1 cellular context compared by ENCODE assay signal in the genomic region with DNA sequence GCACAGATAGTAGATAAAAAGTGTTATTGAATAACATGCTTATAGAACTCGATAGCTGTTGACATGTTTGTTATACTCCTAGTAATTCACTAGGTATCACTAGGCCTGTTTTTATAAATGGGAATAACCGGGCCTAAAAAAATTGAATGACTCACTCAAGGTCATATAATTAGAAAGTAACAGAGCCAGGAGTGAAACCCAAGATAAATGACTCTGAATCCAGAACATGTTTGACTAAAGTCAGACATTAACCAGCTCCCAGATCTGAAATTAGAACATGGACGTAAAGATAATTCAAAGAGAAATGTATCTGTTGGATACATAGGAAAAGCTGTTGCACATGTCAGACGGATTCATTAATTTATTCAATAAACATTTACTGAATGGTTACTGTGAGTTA.
TF ChIP-seq lines count a peak whose summit lies in the region.

No MANE protein-coding gene starts in this region.

TF ChIP-seq in GM23338, 12 proteins besides CTCF, POLR2A, EP300 and RAD21 (continued from another document):
- TF ChIP-seq ZNF462 (CRISPR knock-in tag; IDR thresholded peaks at IDR 0.05) (no peak), JUNB (IDR thresholded peaks at IDR 0.05; ENCODE audit: unreplicated experiment) (no peak), ZNF331 (CRISPR knock-in tag; IDR thresholded peaks at IDR 0.05; ENCODE audit: low read depth) (no peak), EZH2 (IDR thresholded peaks at IDR 0.05; ENCODE audit: low read depth, unreplicated experiment) (no peak), ZNF114 (CRISPR knock-in tag; IDR thresholded peaks at IDR 0.05) (no peak), CREB1 (CRISPR knock-in tag; IDR thresholded peaks at IDR 0.05; ENCODE audit: low read depth) (no peak), STAT1 (IDR thresholded peaks at IDR 0.05; ENCODE audit: unreplicated experiment) (no peak)
- TF ChIP-seq, protein P1, sequence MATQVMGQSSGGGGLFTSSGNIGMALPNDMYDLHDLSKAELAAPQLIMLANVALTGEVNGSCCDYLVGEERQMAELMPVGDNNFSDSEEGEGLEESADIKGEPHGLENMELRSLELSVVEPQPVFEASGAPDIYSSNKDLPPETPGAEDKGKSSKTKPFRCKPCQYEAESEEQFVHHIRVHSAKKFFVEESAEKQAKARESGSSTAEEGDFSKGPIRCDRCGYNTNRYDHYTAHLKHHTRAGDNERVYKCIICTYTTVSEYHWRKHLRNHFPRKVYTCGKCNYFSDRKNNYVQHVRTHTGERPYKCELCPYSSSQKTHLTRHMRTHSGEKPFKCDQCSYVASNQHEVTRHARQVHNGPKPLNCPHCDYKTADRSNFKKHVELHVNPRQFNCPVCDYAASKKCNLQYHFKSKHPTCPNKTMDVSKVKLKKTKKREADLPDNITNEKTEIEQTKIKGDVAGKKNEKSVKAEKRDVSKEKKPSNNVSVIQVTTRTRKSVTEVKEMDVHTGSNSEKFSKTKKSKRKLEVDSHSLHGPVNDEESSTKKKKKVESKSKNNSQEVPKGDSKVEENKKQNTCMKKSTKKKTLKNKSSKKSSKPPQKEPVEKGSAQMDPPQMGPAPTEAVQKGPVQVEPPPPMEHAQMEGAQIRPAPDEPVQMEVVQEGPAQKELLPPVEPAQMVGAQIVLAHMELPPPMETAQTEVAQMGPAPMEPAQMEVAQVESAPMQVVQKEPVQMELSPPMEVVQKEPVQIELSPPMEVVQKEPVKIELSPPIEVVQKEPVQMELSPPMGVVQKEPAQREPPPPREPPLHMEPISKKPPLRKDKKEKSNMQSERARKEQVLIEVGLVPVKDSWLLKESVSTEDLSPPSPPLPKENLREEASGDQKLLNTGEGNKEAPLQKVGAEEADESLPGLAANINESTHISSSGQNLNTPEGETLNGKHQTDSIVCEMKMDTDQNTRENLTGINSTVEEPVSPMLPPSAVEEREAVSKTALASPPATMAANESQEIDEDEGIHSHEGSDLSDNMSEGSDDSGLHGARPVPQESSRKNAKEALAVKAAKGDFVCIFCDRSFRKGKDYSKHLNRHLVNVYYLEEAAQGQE (IDR thresholded peaks at IDR 0.05; ENCODE audit: unreplicated experiment), result no peak
